25 cellular contexts compared by ENCODE assay signal in the genomic region with DNA sequence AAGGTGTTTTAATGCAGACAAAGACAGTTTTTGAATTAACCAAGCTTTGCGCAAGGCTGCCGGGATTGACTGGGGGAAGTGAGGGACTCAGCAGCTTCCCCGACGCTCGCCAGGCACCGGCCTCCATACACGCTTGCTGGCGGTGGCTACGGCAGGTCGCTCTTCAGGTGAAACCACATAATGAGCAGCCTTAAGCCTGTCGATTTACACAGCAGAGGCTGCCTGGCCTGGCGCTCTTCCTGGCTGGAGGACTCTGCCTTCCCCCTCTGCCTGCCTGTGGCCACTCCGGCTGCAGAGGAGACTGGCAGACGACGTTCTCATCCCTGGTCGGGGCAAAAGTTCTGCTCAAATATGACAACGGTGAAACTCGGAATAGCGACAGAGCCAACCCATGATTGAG. TPM values are rescaled to one million over a fixed set of nuclear protein-coding genes. Genes with fewer than 3 reads are reported as not detected.
DNase-seq lines count a peak whose midpoint lies in the region; ATAC-seq and TF ChIP-seq lines count a peak whose summit lies in the region.
"Had no signal": no experiment of that assay in that cellular context is flagged by ENCODE, and none has a peak within 500 bp of the region (broad histone marks: within the 10 kb centered on the region; RNA-seq: fewer than 3 reads in every experiment).

No MANE protein-coding gene starts in this region.

- no peaks in the 10 kb centered on the region for H3K36me3 ChIP-seq in DND-41 (ENCODE audit: insufficient read depth, low read length)
- no peaks in the 10 kb centered on the region for H3K36me3 ChIP-seq in lower lobe of right lung
- no peaks in the 10 kb centered on the region for H3K36me3 ChIP-seq in sigmoid colon
- no peaks in the 10 kb centered on the region for H3K36me3 ChIP-seq in aorta (ENCODE audit: control insufficient read depth in 1 of 2, insufficient read depth in 2 of 2, low read length in 1 of 2)
- no peaks in the 10 kb centered on the region for H3K36me3 ChIP-seq in mucosa of descending colon (ENCODE audit: low read depth)
- H3K36me3 ChIP-seq: adrenal gland, cardiac muscle cell, tibial artery had no signal

- H4K20me1 ChIP-seq in DND-41 (ENCODE audit: insufficient read depth, low read length), result no peaks in the 10 kb centered on the region

- H3K4me2 ChIP-seq in DND-41 (ENCODE audit: insufficient read depth, low read length), result no peak overlapping the region
- H3K4me2 ChIP-seq: KMS-11 had no signal

- no peak for TF ChIP-seq POLR2A in sigmoid colon (IDR thresholded peaks at IDR 0.05)

- no peak overlapping the region for H3K9ac ChIP-seq in DND-41 (ENCODE audit: low read depth, low read length)
- H3K9ac ChIP-seq: KMS-11 had no signal

- H3K9me3 ChIP-seq in DND-41 (ENCODE audit: insufficient read depth, low read length, severe bottlenecking) (peaks cover 7% of the 10 kb centered on the region), lower lobe of right lung (no peaks in the 10 kb centered on the region), sigmoid colon (no peaks in the 10 kb centered on the region), aorta (ENCODE audit: control insufficient read depth, low read length) (no peaks in the 10 kb centered on the region), mucosa of descending colon (peaks cover 4% of the 10 kb centered on the region)
- H3K9me3 ChIP-seq: adrenal gland, tibial artery had no signal

- H3K27me3 ChIP-seq in DND-41 (ENCODE audit: insufficient read depth, low read length, poor library complexity) (no peaks in the 10 kb centered on the region), lower lobe of right lung (ENCODE audit: low read depth) (no peaks in the 10 kb centered on the region), sigmoid colon (no peaks in the 10 kb centered on the region), aorta (ENCODE audit: control insufficient read depth in 1 of 2, insufficient read depth in 2 of 2, low read length in 1 of 2) (no peaks in the 10 kb centered on the region)
- H3K27me3 ChIP-seq: adrenal gland, cardiac muscle cell, tibial artery had no signal

- peaks cover 60% of the 10 kb centered on the region for H3K4me1 ChIP-seq in DND-41 (ENCODE audit: insufficient read depth, low read length)
- H3K4me1 ChIP-seq in lower lobe of right lung, result peaks cover 50% of the 10 kb centered on the region
- H3K4me1 ChIP-seq in sigmoid colon, result peaks cover 0 to 62% (median 55%) of the 10 kb centered on the region in 4 donors
- H3K4me1 ChIP-seq in aorta (ENCODE audit: control insufficient read depth in 1 of 2, insufficient read depth in 2 of 2, low read length in 2 of 2), result peaks cover 0 to 2% of the 10 kb centered on the region in 2 donors
- H3K4me1 ChIP-seq in mucosa of descending colon (ENCODE audit: low read depth), result peaks cover 10% of the 10 kb centered on the region

- H3K27ac ChIP-seq in DND-41 (ENCODE audit: low read length) (peak overlapping the region; percentile 100), lower lobe of right lung (no peak overlapping the region), sigmoid colon (peak overlapping the region; percentile 42 to 100 (median 98)), aorta (ENCODE audit: low read depth in 1 of 2, low read length in 2 of 2) (no peak overlapping the region)
- H3K27ac ChIP-seq: adrenal gland, cardiac muscle cell, KMS-11, tibial artery had no signal

- no peak overlapping the region for H2AFZ ChIP-seq in DND-41 (ENCODE audit: low read depth, low read length)

- DNase-seq in DND-41, result no peak
- DNase-seq in amniotic epithelial cell (ENCODE audit: low read depth), result peak; percentile 24
- DNase-seq in lower lobe of right lung, result peak; percentile 77
- DNase-seq in sigmoid colon, result no peak
- DNase-seq in anterior cingulate cortex (lab: John Stamatoyannopoulos, UW), result no peak
- no peak for DNase-seq in RPMI8226
- DNase-seq in aorta, result no peak
- DNase-seq in mucosa of descending colon, result no peak
- DNase-seq: activated CD4-positive, alpha-beta T cell treated with anti-CD3 and anti-CD28 coated beads for 4 hours; activated naive CD4-positive, alpha-beta T cell treated with Interleukin-2 at 50 U/mL for 16 hours; activated T-cell treated with anti-CD3 and anti-CD28 coated beads, Interleukin-2, amount 50 U/mL, for 4 hours; adrenal gland; cortex of kidney; DMS 273 treated with DMSO at 0.1 percent for 48 hours; GOT3; NCI-H1436 treated with DMSO at 0.1 percent for 48 hours; NCI-H2107; PC-3; stimulated activated CD4-positive, alpha-beta T cell treated with anti-CD3 and anti-CD28 coated beads, Interleukin-12 subunit alpha, Interleukin-12 subunit beta, amount 100 ng/mL, for 4 hours; stimulated activated CD4-positive, alpha-beta T cell treated with anti-CD3 and anti-CD28 coated beads, Interleukin-4, amount 100 ng/mL, for 4 hours; stimulated activated naive CD8-positive, alpha-beta T cell treated with anti-CD3 and anti-CD28 coated beads, Interleukin-15, Interleukin-2, amounts not matched to agents 100 U/mL and 50 U/mL, for 24 hours; T-helper 17 cell; tibial artery had no signal

- H3K4me3 ChIP-seq in DND-41 (ENCODE audit: low read depth in 1 of 2, low read length in 2 of 2) (no peak overlapping the region), lower lobe of right lung (no peak overlapping the region), sigmoid colon (no peak overlapping the region), aorta (ENCODE audit: low read length in 2 of 2) (no peak overlapping the region), mucosa of descending colon (no peak overlapping the region)
- H3K4me3 ChIP-seq: adrenal gland, cardiac muscle cell, tibial artery had no signal

- WGBS in sigmoid colon, 2 donors, result 89 to 92% methylated on average over 19 of the region's 19 CpGs
- WGBS in aorta, 2 donors, result 89 to 90% methylated on average over 19 of the region's 19 CpGs

- ATAC-seq in DND-41 (ENCODE audit: insufficient read depth, low read depth), result no peak
- peak; percentile 56 to 64 for ATAC-seq in lower lobe of right lung
- ATAC-seq in aorta (ENCODE audit: low FRiP score), result no peak
- no peak for ATAC-seq in mucosa of descending colon
- ATAC-seq: activated T-cell treated with anti-CD3 and anti-CD28 coated beads, Interleukin-2, amount 50 U/mL, for 4 hours; PC-3; stimulated activated naive CD8-positive, alpha-beta T cell treated with anti-CD3 and anti-CD28 coated beads, Interleukin-15, Interleukin-2, amounts not matched to agents 100 U/mL and 50 U/mL, for 24 hours; T-helper 17 cell had no signal

- TF ChIP-seq CTCF in DND-41 (IDR thresholded peaks at IDR 0.05; ENCODE audit: borderline replicate concordance, extremely low read depth, low read length, poor library complexity, severe bottlenecking) (no peak), lower lobe of right lung (IDR thresholded peaks at IDR 0.05) (no peak), sigmoid colon (IDR thresholded peaks at IDR 0.05) (no peak), mucosa of descending colon (IDR thresholded peaks at IDR 0.05) (no peak)

- intact Hi-C loops in lower lobe of right lung (cut with DNase I) (no loop called here), sigmoid colon (cut with DNase I) (no loop called here), aorta (cut with DNase I) (no loop called here), mucosa of descending colon (cut with DNase I, micrococcal nuclease) (no loop called here)

- TF ChIP-seq EP300 in sigmoid colon (IDR thresholded peaks at IDR 0.05), result no peak

- H3K79me2 ChIP-seq in DND-41 (ENCODE audit: insufficient read depth, low read length), result peaks cover 8% of the 10 kb centered on the region; the same call in 1 of the 2 replicates

RNA-seq across cellular contexts. Expression of a gene that starts 9.0 kb away (rescaled TPM):
- total RNA-seq in lower lobe of right lung (91.4 TPM), sigmoid colon (10 to 100 TPM; 16.6 to 36.0 (median 31.8) TPM), aorta (10 to 100 TPM; 47.4 to 81.6 TPM), mucosa of descending colon (100 to 1,000 TPM in 1 of 3 donors, 10 to 100 TPM in 2; 59.0 to 101 (median 72.6) TPM)
- polyA plus RNA-seq in sigmoid colon (10 to 100 TPM in 1 of 3 donors, 1 to 10 TPM in 2; 1.8 to 30.8 (median 3.7) TPM), aorta (1 to 10 TPM; 3.1 to 8.5 TPM)

Comparison
In these comparisons a context has a peak if more than half of its experiments do, and no peak if none do; other contexts are left out.
1. ATAC-seq: peak in lower lobe of right lung (2 of 2); none in DND-41 (single experiment), aorta (single experiment) and mucosa of descending colon (single experiment).
2. DNase-seq: peak in amniotic epithelial cell (single experiment) and lower lobe of right lung (single experiment); none in DND-41 (single experiment), sigmoid colon (single experiment), anterior cingulate cortex (0 of 58), RPMI8226 (single experiment), aorta (0 of 2) and mucosa of descending colon (0 of 3).
3. H3K27ac ChIP-seq: peak in DND-41 (single experiment) and sigmoid colon (4 of 4); none in lower lobe of right lung (single experiment) and aorta (0 of 2).